Comparison of ENCODE assay signal across 16 cellular contexts in genomic region chr12:69502342-69503081, GRCh38. TPM values are rescaled to one million over a fixed set of nuclear protein-coding genes. Genes with fewer than 3 reads are reported as not detected.
DNase-seq lines count a peak whose midpoint lies in the region; ATAC-seq and TF ChIP-seq lines count a peak whose summit lies in the region.
"Had no signal": no experiment of that assay in that cellular context is flagged by ENCODE, and none has a peak within 500 bp of the region (broad histone marks: within the 10 kb centered on the region; RNA-seq: fewer than 3 reads in every experiment).

No MANE protein-coding gene starts in this region.

- DNase-seq in GM04504 (ENCODE audit: low read depth) (peak; percentile 50), RKO (ENCODE audit: low spot score) (peak; percentile 91), epithelial cell of esophagus (ENCODE audit: low read depth) (peak; percentile 84), renal cortical epithelial cell (ENCODE audit: low read depth) (peak; percentile 62), NCI-H1417 treated with DMSO at 0.1 percent for 48 hours (lab: John Stamatoyannopoulos, UW) (no peak), posterior cingulate gyrus (no peak), NCI-H524 (lab: John Stamatoyannopoulos, UW) (no peak)
- DNase-seq: activated CD8-positive, alpha-beta T cell treated with anti-CD3 and anti-CD28 coated beads, Interleukin-2, amount 10 ng/mL, durations not matched to agents 7 days and 5 days; activated effector memory CD4-positive, alpha-beta T cell treated with anti-CD3 and anti-CD28 coated beads, Interleukin-2, amount 50 U/mL, for 16 hours; DND-41; mesendoderm; MM.1S; NCI-H2081; SHP77 treated with DMSO at 0.1 percent for 48 hours had no signal

- no peak overlapping the region for H3K4me3 ChIP-seq in epithelial cell of esophagus (ENCODE audit: low read length)
- H3K4me3 ChIP-seq: suprapubic skin had no signal

- no peak for ATAC-seq in GM19452 (IDR thresholded peaks at IDR 0.05; ENCODE audit: unreplicated experiment)
- ATAC-seq: activated CD8-positive, alpha-beta T cell treated with anti-CD3 and anti-CD28 coated beads, Interleukin-2, amount 10 ng/mL, durations not matched to agents 7 days and 5 days had no signal

- intact Hi-C loops in posterior cingulate gyrus (cut with DNase I), result no loop called here

- no peak for TF ChIP-seq CTCF in epithelial cell of esophagus (IDR thresholded peaks at IDR 0.05; ENCODE audit: insufficient read depth, low read depth, low read length, missing control alignments)

RNA-seq across cellular contexts. Expression of gene FRS2, which starts 32.3 kb away (rescaled TPM):
- total RNA-seq in renal cortical epithelial cell, result 47.9 and 73.7 TPM in 2 replicates

Comparison
In these comparisons a context has a peak if more than half of its experiments do, and no peak if none do; other contexts are left out.
1. DNase-seq: peak in GM04504 (single experiment), RKO (single experiment), epithelial cell of esophagus (single experiment) and renal cortical epithelial cell (single experiment); none in NCI-H1417 treated with DMSO at 0.1 percent for 48 hours (single experiment), posterior cingulate gyrus (0 of 10) and NCI-H524 (0 of 2).